Comparison of ENCODE assay signal across 20 cellular contexts in genomic region chr2:158130832-158131473, GRCh38. TPM values are rescaled to one million over a fixed set of nuclear protein-coding genes. Genes with fewer than 3 reads are reported as not detected.
DNase-seq lines count a peak whose midpoint lies in the region; ATAC-seq and TF ChIP-seq lines count a peak whose summit lies in the region.
"Had no signal": no experiment of that assay in that cellular context is flagged by ENCODE, and none has a peak within 500 bp of the region (broad histone marks: within the 10 kb centered on the region; RNA-seq: fewer than 3 reads in every experiment).

No MANE protein-coding gene starts in this region.

- H3K36me3 ChIP-seq in Caco-2 (ENCODE audit: control insufficient read depth, insufficient read depth, low read length) (no peaks in the 10 kb centered on the region), duodenal mucosa (ENCODE audit: control insufficient read depth in 1 of 2, insufficient read depth in 2 of 2, low read length in 2 of 2) (no peaks in the 10 kb centered on the region)
- H3K36me3 ChIP-seq: sigmoid colon had no signal

- H3K4me1 ChIP-seq in Caco-2 (peaks cover 72% of the 10 kb centered on the region), duodenal mucosa (ENCODE audit: control insufficient read depth in 1 of 2, insufficient read depth in 2 of 2, low read length in 2 of 2) (peaks cover 62 to 67% of the 10 kb centered on the region in 2 donors)
- H3K4me1 ChIP-seq: foreskin keratinocyte, sigmoid colon had no signal

- ATAC-seq in HG03175 (IDR thresholded peaks at IDR 0.05; ENCODE audit: unreplicated experiment) = peak; percentile 44
- ATAC-seq: activated T-helper 17 cell treated with anti-CD3 and anti-CD28 coated beads, Interleukin-2, amount 50 U/mL, for 72 hours; foreskin keratinocyte; Panc1 had no signal

- H3K27me3 ChIP-seq in Caco-2 (replicated peaks; ENCODE audit: control insufficient read depth, insufficient read depth, low read length) (no peaks in the 10 kb centered on the region), duodenal mucosa (ENCODE audit: control insufficient read depth in 1 of 2, insufficient read depth in 2 of 2, low read length in 2 of 2) (no peaks in the 10 kb centered on the region), dorsolateral prefrontal cortex (no peaks in the 10 kb centered on the region)
- H3K27me3 ChIP-seq: sigmoid colon had no signal

- no peaks in the 10 kb centered on the region for H3K27me3 Mint-ChIP-seq in Caco-2 (ENCODE audit: insufficient read depth, unreplicated experiment)

- intact Hi-C loops in Caco-2 (cut with micrococcal nuclease; ENCODE audit: unreplicated experiment) = loop anchor here (1.0 kb wide), 3 partner anchors 12 to 101 kb away; no protein-coding TSS in a partner anchor
- intact Hi-C loops in dorsolateral prefrontal cortex (cut with DNase I) = no loop called here

- H3K9me3 ChIP-seq in Caco-2 = peaks cover 11% of the 10 kb centered on the region; the same call in 1 of the 2 replicates
- no peaks in the 10 kb centered on the region for H3K9me3 ChIP-seq in duodenal mucosa (ENCODE audit: control insufficient read depth in 1 of 2, low read length in 2 of 2)
- H3K9me3 ChIP-seq: sigmoid colon had no signal

- H3K9me3 Mint-ChIP-seq in Caco-2 (ENCODE audit: unreplicated experiment) = peaks cover 17% of the 10 kb centered on the region
- H3K9me3 Mint-ChIP-seq: activated T-helper 17 cell treated with anti-CD3 and anti-CD28 coated beads, Interleukin-2, amount 50 U/mL, for 72 hours; memory B cell had no signal

- H3K27ac ChIP-seq in duodenal mucosa (ENCODE audit: low read depth, low read length) (peak overlapping the region; percentile 53), dorsolateral prefrontal cortex (no peak overlapping the region)
- H3K27ac ChIP-seq: foreskin keratinocyte, sigmoid colon, VCaP had no signal

- CTCF ChIA-PET in Caco-2 (lab: Charles Lee) = interaction anchor here (0.6 kb wide), 1 partner anchor 128 kb away, joined by 3 read pairs; no protein-coding TSS in a partner anchor

- POLR2A ChIA-PET in Caco-2 (lab: Charles Lee) = interaction anchor here (0.6 kb wide), 1 partner anchor 327 kb away, joined by 3 read pairs; no protein-coding TSS in a partner anchor

- TF ChIP-seq CTCF in Caco-2 (IDR thresholded peaks at IDR 0.05; ENCODE audit: insufficient read depth in 1 of 2, low read depth in 1 of 2, low read length in 1 of 2, severe bottlenecking in 1 of 2, unreplicated experiment in 1 of 2) (no peak), dorsolateral prefrontal cortex (IDR thresholded peaks at IDR 0.05 in 54 of 56, conservative IDR thresholded peaks at IDR 0.05 in 2 of 56; ENCODE audit: low read depth in 1 of 56, partially characterized antibody in 56 of 56) (no peak)

- no peaks in the 10 kb centered on the region for H3K36me3 Mint-ChIP-seq in Caco-2 (ENCODE audit: insufficient read depth, unreplicated experiment)
- H3K36me3 Mint-ChIP-seq: memory B cell had no signal

- H3K4me3 ChIP-seq in Caco-2 (ENCODE audit: low read depth, low read length) (no peak overlapping the region), duodenal mucosa (ENCODE audit: low read depth in 1 of 2, low read length in 2 of 2) (peak overlapping the region; percentile 2 to 44), dorsolateral prefrontal cortex (no peak overlapping the region)
- H3K4me3 ChIP-seq: sigmoid colon had no signal

- no TSS peak for BruUV-seq in Caco-2 (replicated peaks; lab: Mats Ljungman, UMichigan)

- H3K4me1 Mint-ChIP-seq in Caco-2 (ENCODE audit: low read depth, unreplicated experiment) = peaks cover 42% of the 10 kb centered on the region
- H3K4me1 Mint-ChIP-seq: activated T-helper 17 cell treated with anti-CD3 and anti-CD28 coated beads, Interleukin-2, amount 50 U/mL, for 72 hours; memory B cell had no signal

- H3K9ac ChIP-seq in duodenal mucosa (ENCODE audit: low read depth in 1 of 2, low read length in 2 of 2) = no peak overlapping the region

- H3K27ac Mint-ChIP-seq in Caco-2 (ENCODE audit: unreplicated experiment) = peak overlapping the region; percentile 85
- H3K27ac Mint-ChIP-seq: activated T-helper 17 cell treated with anti-CD3 and anti-CD28 coated beads, Interleukin-2, amount 50 U/mL, for 72 hours; memory B cell had no signal

- DNase-seq in Caco-2 (peak; percentile 63 to 76), mucosa of gallbladder (ENCODE audit: low spot score) (peak; percentile 58), activated T-cell treated with anti-CD3 and anti-CD28 coated beads for 4 hours (no peak), EL (no peak), dorsolateral prefrontal cortex (no peak)
- no peak for DNase-seq in stimulated activated CD4-positive, alpha-beta T cell treated with anti-CD3 and anti-CD28 coated beads, Interleukin-2, amount 100 ng/mL, for 48 hours
- DNase-seq: central memory CD4-positive, alpha-beta T cell; foreskin keratinocyte; NCI-H187; NCI-H510A; sigmoid colon; stimulated activated CD4-positive, alpha-beta T cell treated with anti-CD3 and anti-CD28 coated beads, Interleukin-4, amount 100 ng/mL, for 4 hours; trophoblast cell had no signal

- H3K4me3 Mint-ChIP-seq in Caco-2 (ENCODE audit: unreplicated experiment) = peak overlapping the region; percentile 57
- H3K4me3 Mint-ChIP-seq: activated T-helper 17 cell treated with anti-CD3 and anti-CD28 coated beads, Interleukin-2, amount 50 U/mL, for 72 hours; memory B cell had no signal

RNA-seq across cellular contexts. Expression of gene UPP2, which starts 29.3 kb away (rescaled TPM):
- total RNA-seq in Caco-2 (2022) (not detected in 2 replicates), mucosa of gallbladder (not detected), dorsolateral prefrontal cortex (10 to 100 TPM in 1 of 120 experiments, 1 to 10 TPM in 118, under 1 TPM in 1; 0.84 to 11.8 (median 4.8) TPM)
- total RNA-seq: activated T-helper 17 cell treated with anti-CD3 and anti-CD28 coated beads, Interleukin-2, amount 50 U/mL, for 72 hours; foreskin keratinocyte; M059J; sigmoid colon had no signal

Comparison
In these comparisons a context has a peak if more than half of its experiments do, and no peak if none do; other contexts are left out.
1. DNase-seq: peak in Caco-2 (2 of 2) and mucosa of gallbladder (single experiment); none in stimulated activated CD4-positive, alpha-beta T cell treated with anti-CD3 and anti-CD28 coated beads, Interleukin-2, amount 100 ng/mL, for 48 hours (0 of 2), activated T-cell treated with anti-CD3 and anti-CD28 coated beads for 4 hours (single experiment), EL (single experiment) and dorsolateral prefrontal cortex (0 of 10).
2. H3K4me3 ChIP-seq: peak in duodenal mucosa (2 of 2); none in Caco-2 (single experiment) and dorsolateral prefrontal cortex (0 of 59).